1 cellular context compared by ENCODE assay signal in genomic region chr17:74296548-74296936, GRCh38.
TF ChIP-seq lines count a peak whose summit lies in the region.

No MANE protein-coding gene starts in this region.

TF ChIP-seq in K562, 482 proteins besides CTCF, POLR2A, EP300 and RAD21 (continued from another document):
- TF ChIP-seq BRF2 (IDR thresholded peaks at IDR 0.05; ENCODE audit: borderline replicate concordance, insufficient read depth, insufficient read length) (no peak), CAMTA2 (CRISPR knock-in tag; conservative IDR thresholded peaks at IDR 0.05) (no peak), MCM5 (IDR thresholded peaks at IDR 0.05; ENCODE audit: low read depth) (no peak), BCOR (IDR thresholded peaks at IDR 0.05) (no peak), CBX3 (IDR thresholded peaks at IDR 0.05; ENCODE audit: borderline replicate concordance in 1 of 2, low read length in 2 of 2) (peak in 1 of 2 experiments; percentile 93; a peak in 2 of 3 replicates), EP400 (IDR thresholded peaks at IDR 0.05) (peak; percentile 26), MAX (CRISPR knock-in tag; IDR thresholded peaks at IDR 0.05) (peak; percentile 62), MAFK (IDR thresholded peaks at IDR 0.05; ENCODE audit: low read length) (no peak), SMC3 (conservative IDR thresholded peaks at IDR 0.05; ENCODE audit: insufficient read depth, low read depth, low read length) (peak; percentile 80), NUFIP1 (IDR thresholded peaks at IDR 0.05; ENCODE audit: partially characterized antibody) (no peak), CBFA2T2 (conservative IDR thresholded peaks at IDR 0.05) (peak; percentile 86), THRAP3 (IDR thresholded peaks at IDR 0.05; ENCODE audit: borderline replicate concordance) (no peak), TGIF2 (CRISPR knock-in tag; IDR thresholded peaks at IDR 0.05) (no peak), ZNF217 (CRISPR knock-in tag; IDR thresholded peaks at IDR 0.05) (no peak), HMBOX1 (IDR thresholded peaks at IDR 0.05) (peak; percentile 96), ZNF133 (CRISPR knock-in tag; IDR thresholded peaks at IDR 0.05) (no peak), ZNF436 (CRISPR knock-in tag; IDR thresholded peaks at IDR 0.05) (no peak), SREBF1 (IDR thresholded peaks at IDR 0.05; ENCODE audit: borderline replicate concordance, low read depth, low read length) (no peak), MCM7 (IDR thresholded peaks at IDR 0.05) (no peak), RFX1 (IDR thresholded peaks at IDR 0.05) (no peak), E2F3 (CRISPR knock-in tag; IDR thresholded peaks at IDR 0.05) (no peak)
